Comparison of ENCODE assay signal across 1 cellular context in the genomic region with DNA sequence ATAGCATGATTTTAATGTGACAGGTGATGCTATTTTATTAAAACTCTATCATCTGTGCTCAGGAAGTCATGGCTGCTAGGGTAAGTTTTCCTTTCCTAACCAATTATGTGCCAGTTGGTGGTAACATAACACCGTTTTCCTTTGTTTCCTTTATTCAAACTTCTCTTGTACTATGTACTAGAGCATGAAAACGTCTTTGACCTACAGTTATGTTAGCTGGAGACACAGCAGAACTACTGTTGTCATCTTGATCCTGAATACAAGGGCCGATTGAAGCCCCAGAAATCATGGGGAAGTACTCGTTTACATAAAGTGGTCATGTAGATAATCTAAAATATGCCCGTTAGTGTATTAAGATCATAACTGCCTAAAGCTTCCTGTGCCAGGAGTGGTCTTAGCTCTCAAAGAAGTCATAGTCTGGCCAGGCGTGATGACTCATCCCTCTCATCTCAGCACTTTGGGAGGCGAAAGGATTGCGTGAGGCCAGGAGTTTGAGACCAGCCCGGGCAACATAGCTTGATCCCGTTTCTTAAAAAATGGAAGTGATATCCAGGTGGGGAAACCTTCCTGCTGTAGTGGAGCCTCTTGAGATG.
TF ChIP-seq lines count a peak whose summit lies in the region.

No MANE protein-coding gene starts in this region.

TF ChIP-seq in K562, 482 proteins besides CTCF, POLR2A, EP300 and RAD21:
- TF ChIP-seq, protein P1, sequence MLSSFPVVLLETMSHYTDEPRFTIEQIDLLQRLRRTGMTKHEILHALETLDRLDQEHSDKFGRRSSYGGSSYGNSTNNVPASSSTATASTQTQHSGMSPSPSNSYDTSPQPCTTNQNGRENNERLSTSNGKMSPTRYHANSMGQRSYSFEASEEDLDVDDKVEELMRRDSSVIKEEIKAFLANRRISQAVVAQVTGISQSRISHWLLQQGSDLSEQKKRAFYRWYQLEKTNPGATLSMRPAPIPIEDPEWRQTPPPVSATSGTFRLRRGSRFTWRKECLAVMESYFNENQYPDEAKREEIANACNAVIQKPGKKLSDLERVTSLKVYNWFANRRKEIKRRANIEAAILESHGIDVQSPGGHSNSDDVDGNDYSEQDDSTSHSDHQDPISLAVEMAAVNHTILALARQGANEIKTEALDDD (IDR thresholded peaks at IDR 0.05), result peak; percentile 26; the same call in 1 of the 2 replicates
- TF ChIP-seq ATF3 (IDR thresholded peaks at IDR 0.05) (peak; percentile 94), ATF3 (CRISPR knock-in tag; conservative IDR thresholded peaks at IDR 0.05) (no peak), RFX7 (CRISPR knock-in tag; IDR thresholded peaks at IDR 0.05) (no peak), SMARCA4 (IDR thresholded peaks at IDR 0.05) (0 out of 2 replicates have a peak, but pooled peaks have one; percentile 18), ZNF121 (CRISPR knock-in tag; conservative IDR thresholded peaks at IDR 0.05) (peak; percentile 55), ARID1B (IDR thresholded peaks at IDR 0.05) (peak; percentile 48), NFE2 (IDR thresholded peaks at IDR 0.05; ENCODE audit: low read depth) (0 out of 2 replicates have a peak, but pooled peaks have one; percentile 25), FOSL1 (tag; conservative IDR thresholded peaks at IDR 0.05) (peak; percentile 79), JUND (IDR thresholded peaks at IDR 0.05; ENCODE audit: borderline replicate concordance, low read depth, low read length) (peak; percentile 90), JUND (tag; IDR thresholded peaks at IDR 0.05; ENCODE audit: borderline replicate concordance, low read depth, low read length) (peak; percentile 91), TBP (optimal IDR thresholded peaks at IDR 0.05; ENCODE audit: low read depth, low read length) (peak; percentile 29), JUNB (CRISPR knock-in tag; conservative IDR thresholded peaks at IDR 0.05) (peak; percentile 65), MEIS2 (IDR thresholded peaks at IDR 0.05; ENCODE audit: partially characterized antibody) (no peak), JUN (IDR thresholded peaks at IDR 0.05; ENCODE audit: borderline replicate concordance, low read depth, low read length) (peak; percentile 54; the same call in 1 of the 2 replicates), JUN (CRISPR knock-in tag; IDR thresholded peaks at IDR 0.05; ENCODE audit: borderline replicate concordance) (no peak), MAFG (tag; conservative IDR thresholded peaks at IDR 0.05) (0 out of 2 replicates have a peak, but pooled peaks have one; percentile 13), DPF2 (IDR thresholded peaks at IDR 0.05) (0 out of 2 replicates have a peak, but pooled peaks have one; percentile 29), SNRNP70 (optimal IDR thresholded peaks at IDR 0.05; ENCODE audit: low read depth, low read length) (no peak), MYBL2 (IDR thresholded peaks at IDR 0.05; ENCODE audit: low read depth) (no peak), MYBL2 (CRISPR knock-in tag; IDR thresholded peaks at IDR 0.05; ENCODE audit: borderline replicate concordance) (no peak)
